17 cellular contexts compared by ENCODE assay signal in the genomic region with DNA sequence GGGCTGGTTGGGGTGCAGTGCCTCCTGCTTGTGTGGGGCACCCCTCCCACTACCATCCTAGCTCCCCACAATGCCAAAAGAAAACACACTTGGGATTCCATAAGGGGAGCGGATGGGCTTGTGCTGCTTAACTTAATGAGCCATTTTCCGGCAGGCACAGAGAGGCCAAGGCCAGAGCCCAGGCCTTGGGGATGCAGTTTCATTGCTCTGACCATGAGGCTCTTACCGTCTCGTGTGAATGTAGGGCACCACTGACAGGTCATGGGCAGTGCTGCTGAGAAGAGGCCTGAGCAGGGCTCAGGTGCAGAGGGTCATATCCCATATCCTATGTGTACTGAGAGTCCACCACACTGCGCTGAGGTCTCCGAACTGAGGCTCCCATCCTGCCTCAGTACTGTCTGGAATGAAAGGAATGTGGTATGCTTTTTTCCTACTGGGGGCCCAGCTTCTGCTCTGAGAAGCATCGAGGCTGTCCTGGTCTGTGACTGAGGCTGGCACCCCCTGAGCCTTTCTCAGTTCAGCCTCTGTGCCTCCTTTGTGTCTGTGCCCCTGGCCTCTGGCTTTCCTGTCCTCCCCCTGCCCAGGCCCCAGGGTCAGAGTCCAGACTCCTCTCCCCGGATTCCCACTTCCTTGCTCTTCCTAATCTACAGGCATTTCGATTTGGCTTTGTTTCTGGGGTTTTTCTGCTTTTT. TPM values are rescaled to one million over a fixed set of nuclear protein-coding genes. Genes with fewer than 3 reads are reported as not detected.
A peak's percentile ranks its signal among the peaks of the same experiment; 100 is the strongest.
DNase-seq lines count a peak whose midpoint lies in the region; ATAC-seq, FAIRE-seq and TF ChIP-seq lines count a peak whose summit lies in the region.
"Had no signal": no experiment of that assay in that cellular context is flagged by ENCODE, and none has a peak within 500 bp of the region (broad histone marks: within the 10 kb centered on the region; RNA-seq: fewer than 3 reads in every experiment).

No MANE protein-coding gene starts in this region.

- intact Hi-C loops in HepG2 (cut with micrococcal nuclease; ENCODE audit: unreplicated experiment) = no loop called here

- H3K27ac ChIP-seq in brain microvascular endothelial cell (no peak overlapping the region), HepG2 (ENCODE audit: extremely low read length, insufficient read depth, low read length) (peak overlapping the region; percentile 75), substantia nigra (ENCODE audit: low read depth, low read length, poor library complexity, severe bottlenecking) (peak overlapping the region; percentile 38)
- H3K27ac ChIP-seq: sigmoid colon had no signal

- H3K4me2 ChIP-seq in HepG2 (ENCODE audit: low read depth, low read length) = peak overlapping the region; percentile 77

- peak overlapping the region; percentile 47 for H2AFZ ChIP-seq in HepG2 (ENCODE audit: low read length)

- DNase-seq in HTR-8/SVneo (ENCODE audit: insufficient read length, low spot score) (peak; percentile 7), brain microvascular endothelial cell (peak; percentile 2), HepG2 (ENCODE audit: low spot score) (peak; percentile 90), substantia nigra (lab: John Stamatoyannopoulos, UW) (no peak), NCI-H774 (lab: John Stamatoyannopoulos, UW) (no peak), GM19239 (ENCODE audit: insufficient read length, low spot score) (no peak)
- DNase-seq: hypothalamus; NCI-H1105 treated with DMSO at 0.1 percent for 48 hours; NCI-H526; SIG-M5; sigmoid colon; stimulated activated CD4-positive, alpha-beta T cell treated with anti-CD3 and anti-CD28 coated beads, Interleukin-2, amount 100 ng/mL, for 24 hours had no signal

- TF ChIP-seq POLR2A in HepG2 (IDR thresholded peaks at IDR 0.05; ENCODE audit: insufficient read depth in 1 of 2, low read depth in 2 of 2, low read length in 2 of 2) = peak; percentile 50 to 68; a peak in 3 of 4 replicates

- H3K4me3 ChIP-seq in brain microvascular endothelial cell (ENCODE audit: low read depth, low read length) (no peak overlapping the region), HepG2 (replicated peaks in 1 of 3; ENCODE audit: insufficient read depth in 1 of 3, low read depth in 2 of 3, low read length in 3 of 3) (peak overlapping the region; percentile 6 to 56 (median 27); a peak in 4 of 6 replicates)
- H3K4me3 ChIP-seq: sigmoid colon had no signal

- peak; percentile 95 for ATAC-seq in HepG2
- no peak for ATAC-seq in GM21528 (IDR thresholded peaks at IDR 0.05; ENCODE audit: low FRiP score, unreplicated experiment)
- ATAC-seq: left lobe of liver had no signal

- H3K4me1 ChIP-seq in HepG2 (ENCODE audit: insufficient read depth, low read length) = peaks cover 66% of the 10 kb centered on the region

- CTCF ChIA-PET in HepG2 (lab: Yijun Ruan, JAX; ENCODE audit: low intra/inter-chr PET ratio, low total read pairs) = no interaction called here

- H3K9ac ChIP-seq in HepG2 (ENCODE audit: insufficient read depth, low read depth, low read length) = peak overlapping the region; percentile 50

- H4K20me1 ChIP-seq in HepG2 (ENCODE audit: insufficient read depth, low read length) = no peaks in the 10 kb centered on the region

- TF ChIP-seq EP300 in HepG2 (IDR thresholded peaks at IDR 0.05; ENCODE audit: low read depth in 2 of 2, low read length in 2 of 2) = peak in 1 of 2 experiments; percentile 74; a peak in 2 of 4 replicates
- peak; percentile 70; the same call in 1 of the 2 replicates for TF ChIP-seq EP300 in HepG2 (CRISPR knock-in tag; IDR thresholded peaks at IDR 0.05; ENCODE audit: borderline replicate concordance)

- TF ChIP-seq CTCF in brain microvascular endothelial cell (IDR thresholded peaks at IDR 0.05; ENCODE audit: low read depth, low read length, missing control alignments) = no peak
- peak; percentile 56 for TF ChIP-seq CTCF in HepG2 (CRISPR knock-in tag; IDR thresholded peaks at IDR 0.05)

- TSS peak; percentile 76 for BruUV-seq in HepG2 (replicated peaks; lab: Mats Ljungman, UMichigan)

- no peaks in the 10 kb centered on the region for H3K36me3 ChIP-seq in brain microvascular endothelial cell (replicated peaks)
- no peaks in the 10 kb centered on the region for H3K36me3 ChIP-seq in HepG2 (replicated peaks in 1 of 2; ENCODE audit: control insufficient read depth in 1 of 2, insufficient read depth in 2 of 2, low read length in 2 of 2)
- H3K36me3 ChIP-seq: sigmoid colon had no signal

- FAIRE-seq in HTR-8/SVneo (lab: Jason Lieb, UNC) (no peak), HepG2 (lab: Jason Lieb, UNC) (peak; percentile 83), GM19239 (lab: Jason Lieb, UNC) (no peak)
- FAIRE-seq: colon, endothelial cell of umbilical vein, G401.6 had no signal

- H3K27me3 ChIP-seq in brain microvascular endothelial cell (replicated peaks) (no peaks in the 10 kb centered on the region), HepG2 (ENCODE audit: control insufficient read depth in 1 of 2, insufficient read depth in 2 of 2, low read length in 2 of 2) (peaks cover 0 to 15% of the 10 kb centered on the region in 2 experiments; a peak in 2 of 5 replicates)

- H3K79me2 ChIP-seq in HepG2 (ENCODE audit: insufficient read depth, low read length) = no peaks in the 10 kb centered on the region

- in situ Hi-C loops in brain microvascular endothelial cell (cut with HindIII; ENCODE audit: low pct_ligation_motif_present, low sequenced_read_pairs) (no loop called here), HepG2 (cut with HindIII; ENCODE audit: extremely low pct_ligation_motif_present, low pct_unique_long_range_greater_than_20kb) (no loop called here)

- H3K9me3 ChIP-seq in HepG2 (ENCODE audit: low read length) = no peaks in the 10 kb centered on the region
- H3K9me3 ChIP-seq: sigmoid colon had no signal

- POLR2A ChIA-PET in HepG2 (lab: Yijun Ruan, JAX) = interaction anchor here (0.6 to 1.8 kb wide), 4 partner anchors 11 to 149 kb away, joined by 3 to 6 read pairs (median 4); no protein-coding TSS in a partner anchor

- TF ChIP-seq RAD21 in HepG2 (CRISPR knock-in tag; IDR thresholded peaks at IDR 0.05) = no peak; the same call in 1 of the 2 replicates

- WGBS in HepG2 (ENCODE audit: low lambda C conversion rate) = 11% methylated on average over 9 of the region's 9 CpGs

TF ChIP-seq in HepG2, 621 proteins besides CTCF, POLR2A, EP300 and RAD21 (continues in another document):
- TF ChIP-seq GFI1 (CRISPR knock-in tag; IDR thresholded peaks at IDR 0.05; ENCODE audit: borderline replicate concordance) (peak; percentile 85; the same call in 1 of the 2 replicates), JDP2 (CRISPR knock-in tag; IDR thresholded peaks at IDR 0.05; ENCODE audit: borderline replicate concordance) (no peak), ZNF550 (CRISPR knock-in tag; IDR thresholded peaks at IDR 0.05; ENCODE audit: borderline replicate concordance) (no peak), ZFP62 (CRISPR knock-in tag; IDR thresholded peaks at IDR 0.05) (no peak)
- TF ChIP-seq, protein P1, sequence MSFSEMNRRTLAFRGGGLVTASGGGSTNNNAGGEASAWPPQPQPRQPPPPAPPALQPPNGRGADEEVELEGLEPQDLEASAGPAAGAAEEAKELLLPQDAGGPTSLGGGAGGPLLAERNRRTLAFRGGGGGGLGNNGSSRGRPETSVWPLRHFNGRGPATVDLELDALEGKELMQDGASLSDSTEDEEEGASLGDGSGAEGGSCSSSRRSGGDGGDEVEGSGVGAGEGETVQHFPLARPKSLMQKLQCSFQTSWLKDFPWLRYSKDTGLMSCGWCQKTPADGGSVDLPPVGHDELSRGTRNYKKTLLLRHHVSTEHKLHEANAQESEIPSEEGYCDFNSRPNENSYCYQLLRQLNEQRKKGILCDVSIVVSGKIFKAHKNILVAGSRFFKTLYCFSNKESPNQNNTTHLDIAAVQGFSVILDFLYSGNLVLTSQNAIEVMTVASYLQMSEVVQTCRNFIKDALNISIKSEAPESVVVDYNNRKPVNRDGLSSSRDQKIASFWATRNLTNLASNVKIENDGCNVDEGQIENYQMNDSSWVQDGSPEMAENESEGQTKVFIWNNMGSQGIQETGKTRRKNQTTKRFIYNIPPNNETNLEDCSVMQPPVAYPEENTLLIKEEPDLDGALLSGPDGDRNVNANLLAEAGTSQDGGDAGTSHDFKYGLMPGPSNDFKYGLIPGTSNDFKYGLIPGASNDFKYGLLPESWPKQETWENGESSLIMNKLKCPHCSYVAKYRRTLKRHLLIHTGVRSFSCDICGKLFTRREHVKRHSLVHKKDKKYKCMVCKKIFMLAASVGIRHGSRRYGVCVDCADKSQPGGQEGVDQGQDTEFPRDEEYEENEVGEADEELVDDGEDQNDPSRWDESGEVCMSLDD (CRISPR knock-in tag; IDR thresholded peaks at IDR 0.05; ENCODE audit: borderline replicate concordance) = 0 out of 2 replicates have a peak, but pooled peaks have one; percentile 19

RNA-seq across cellular contexts. Expression of a gene that starts 45.2 kb away (rescaled TPM):
- 0.20 and 0.31 TPM in 2 replicates for total RNA-seq in HepG2 (2016; rRNA removed; fragmentation: Illumina TruSeq; extraction: Trizol)
- 0.18 TPM in 1 of 2 replicates, not detected in the other for total RNA-seq in HepG2 (2016; cell fraction: cytosol; rRNA removed; fragmentation: Illumina TruSeq; extraction: Trizol; ENCODE audit: low read depth)
- 0.15 and 0.19 TPM in 2 replicates for total RNA-seq in HepG2 (2016; cell fraction: insoluble cytoplasmic fraction; rRNA removed; fragmentation: Illumina TruSeq; extraction: Trizol)
- 0.15 and 0.24 TPM in 2 replicates for total RNA-seq in HepG2 (2016; cell fraction: membrane; rRNA removed; fragmentation: Illumina TruSeq; extraction: Trizol)
- 0.60 and 0.99 TPM in 2 replicates for total RNA-seq in HepG2 (2016; cell fraction: nucleus; rRNA removed; fragmentation: Illumina TruSeq; extraction: Trizol)
- polyA plus RNA-seq in HepG2 (2011; rRNA removed) = 0.73 and 0.91 TPM in 2 replicates
- polyA plus RNA-seq in HepG2 (2011; cell fraction: cytosol; rRNA removed) = 0.34 and 0.65 TPM in 2 replicates
- polyA plus RNA-seq in HepG2 (2011; cell fraction: nucleus; rRNA removed) = 3.3 and 5.1 TPM in 2 replicates
- polyA plus RNA-seq in HepG2 (2012) = 0.91 and 2.1 TPM in 2 replicates
- polyA plus RNA-seq in HepG2 (2016; cell fraction: cytosol; fragmentation: Illumina TruSeq; extraction: Trizol; ENCODE audit: low read depth) = 0.11 and 0.17 TPM in 2 replicates
- 0.59 and 0.88 TPM in 2 replicates for polyA plus RNA-seq in HepG2 (2016; cell fraction: insoluble cytoplasmic fraction; fragmentation: Illumina TruSeq; extraction: Trizol; ENCODE audit: low read depth)
- polyA plus RNA-seq in HepG2 (2016; cell fraction: membrane; fragmentation: Illumina TruSeq; extraction: Trizol; ENCODE audit: low read depth) = 0.28 and 0.30 TPM in 2 replicates
- polyA plus RNA-seq in HepG2 (2016; cell fraction: nucleus; fragmentation: Illumina TruSeq; extraction: Trizol; ENCODE audit: insufficient read depth, low read depth) = 1.8 and 2.0 TPM in 2 replicates
- polyA minus RNA-seq in HepG2 (2011; rRNA and poly(A)+ RNA removed; ENCODE audit: low replicate concordance) = 0.44 and 3.1 TPM in 2 replicates
- polyA minus RNA-seq in HepG2 (2011; cell fraction: cytosol; rRNA and poly(A)+ RNA removed) = 0.69 TPM in 1 of 2 replicates, not detected in the other
- 0.99 TPM in 1 of 2 replicates, not detected in the other for polyA minus RNA-seq in HepG2 (2011; cell fraction: nucleus; rRNA and poly(A)+ RNA removed)

Comparison
In these comparisons a context has a peak if more than half of its experiments do, and no peak if none do; other contexts are left out.
1. DNase-seq: peak in HTR-8/SVneo (single experiment), brain microvascular endothelial cell (single experiment) and HepG2 (single experiment); none in substantia nigra (0 of 49), NCI-H774 (single experiment) and GM19239 (single experiment).